Comparison of ENCODE assay signal across 33 cellular contexts in genomic region chr6:144047688-144048087, GRCh38. TPM values are rescaled to one million over a fixed set of nuclear protein-coding genes. Genes with fewer than 3 reads are reported as not detected.
DNase-seq lines count a peak whose midpoint lies in the region; ATAC-seq, FAIRE-seq and TF ChIP-seq lines count a peak whose summit lies in the region.
"Had no signal": no experiment of that assay in that cellular context is flagged by ENCODE, and none has a peak within 500 bp of the region (broad histone marks: within the 10 kb centered on the region; RNA-seq: fewer than 3 reads in every experiment).

No MANE protein-coding gene starts in this region.

- CTCF ChIA-PET in HepG2 (lab: Yijun Ruan, JAX; ENCODE audit: low intra/inter-chr PET ratio, low total read pairs): no interaction called here

- H3K27me3 ChIP-seq in small intestine (ENCODE audit: control insufficient read depth in 2 of 2, insufficient read depth in 2 of 2, low read length in 2 of 2) (no peaks in the 10 kb centered on the region), HepG2 (ENCODE audit: control insufficient read depth in 1 of 2, insufficient read depth in 2 of 2, low read length in 2 of 2) (peaks cover 0 to 7% of the 10 kb centered on the region in 2 experiments; a peak in 1 of 5 replicates)
- H3K27me3 ChIP-seq: BE2C; BLaER1; BLaER1 treated with 17β-estradiol and CSF1 and Interleukin-3, amounts not matched to agents 10 nM and 100 nM had no signal

- H3K27ac ChIP-seq in small intestine (ENCODE audit: low read depth in 1 of 2, low read length in 1 of 2): no peak overlapping the region
- H3K27ac ChIP-seq in HepG2 (ENCODE audit: extremely low read length, insufficient read depth, low read length): no peak overlapping the region
- H3K27ac ChIP-seq: 22Rv1; A549; BLaER1; BLaER1 treated with 17β-estradiol and CSF1 and Interleukin-3, amounts not matched to agents 10 nM and 100 nM; C4-2B had no signal

- no peak for TF ChIP-seq POLR2A in HepG2 (IDR thresholded peaks at IDR 0.05; ENCODE audit: insufficient read depth in 1 of 2, low read depth in 2 of 2, low read length in 2 of 2)

- ATAC-seq in left colon (peak; percentile 74), mucosa of descending colon (peak; percentile 26), HepG2 (no peak), GM18502 (IDR thresholded peaks at IDR 0.05; ENCODE audit: poor library complexity, unreplicated experiment) (no peak)
- ATAC-seq: A549; CD8-positive, alpha-beta T cell had no signal

- H3K36me3 ChIP-seq in mucosa of descending colon (ENCODE audit: low read depth) (no peaks in the 10 kb centered on the region), small intestine (ENCODE audit: control insufficient read depth in 2 of 2, insufficient read depth in 2 of 2, low read length in 2 of 2) (no peaks in the 10 kb centered on the region), HepG2 (replicated peaks in 1 of 2; ENCODE audit: control insufficient read depth in 1 of 2, insufficient read depth in 2 of 2, low read length in 2 of 2) (no peaks in the 10 kb centered on the region)
- H3K36me3 ChIP-seq: BE2C, BLaER1 had no signal

- H4K20me1 ChIP-seq in HepG2 (ENCODE audit: insufficient read depth, low read length): no peaks in the 10 kb centered on the region
- H4K20me1 ChIP-seq: BLaER1; BLaER1 treated with 17β-estradiol and CSF1 and Interleukin-3, amounts not matched to agents 10 nM and 100 nM had no signal

- H3K4me2 ChIP-seq in HepG2 (ENCODE audit: low read depth, low read length): no peak overlapping the region
- H3K4me2 ChIP-seq: A549; BLaER1; BLaER1 treated with 17β-estradiol and CSF1 and Interleukin-3, amounts not matched to agents 10 nM and 100 nM had no signal

- in situ Hi-C loops in HepG2 (cut with HindIII; ENCODE audit: extremely low pct_ligation_motif_present, low pct_unique_long_range_greater_than_20kb): no loop called here

- FAIRE-seq in small intestine (lab: Jason Lieb, UNC) (no peak), HepG2 (lab: Jason Lieb, UNC) (no peak)
- FAIRE-seq: A204.1, A549, D721Med had no signal

- 61 to 84% (median 73%) methylated on average over 1 of the region's 1 CpG for WGBS in small intestine, 3 donors
- 0% methylated on average over 1 of the region's 1 CpG for WGBS in HepG2 (ENCODE audit: low lambda C conversion rate)

- H3K9me3 ChIP-seq in mucosa of descending colon (peaks cover 2% of the 10 kb centered on the region), small intestine (ENCODE audit: control insufficient read depth, low read depth) (no peaks in the 10 kb centered on the region), HepG2 (ENCODE audit: low read length) (peaks cover 9% of the 10 kb centered on the region; the same call in 1 of the 2 replicates)
- H3K9me3 ChIP-seq: A549, BE2C had no signal

- no peak for TF ChIP-seq RAD21 in HepG2 (CRISPR knock-in tag; IDR thresholded peaks at IDR 0.05)

- DNase-seq in left colon: no peak
- DNase-seq in mucosa of descending colon: no peak
- DNase-seq in small intestine: peak; percentile 51
- DNase-seq in glomerular visceral epithelial cell (ENCODE audit: extremely low spot score): no peak
- no peak for DNase-seq in HepG2 (ENCODE audit: low spot score)
- DNase-seq: 8988T; ACHN; AML-193; BE2C; C1 segment of cervical spinal cord; Caco-2; Calu3; CD4-positive, alpha-beta memory T cell; CD4-positive, alpha-beta T cell; CD4-positive, CD25-positive, alpha-beta regulatory T cell; CD8-positive, alpha-beta memory T cell; CD8-positive, alpha-beta T cell; COR-L47; DMS 273 treated with DMSO at 0.1 percent for 48 hours; DMS153; DMS53; DMS79; DMS79 treated with DMSO at 0.1 percent for 48 hours; DND-41; EL had no signal

- TF ChIP-seq EP300 in HepG2 (IDR thresholded peaks at IDR 0.05; ENCODE audit: low read depth in 2 of 2, low read length in 2 of 2) (no peak), HepG2 (CRISPR knock-in tag; IDR thresholded peaks at IDR 0.05; ENCODE audit: borderline replicate concordance) (no peak)

- H3K9ac ChIP-seq in HepG2 (ENCODE audit: insufficient read depth, low read depth, low read length): no peak overlapping the region
- H3K9ac ChIP-seq: BLaER1; BLaER1 treated with 17β-estradiol and CSF1 and Interleukin-3, amounts not matched to agents 10 nM and 100 nM had no signal

- intact Hi-C loops in left colon (cut with DNase I, micrococcal nuclease) (no loop called here), mucosa of descending colon (cut with DNase I, micrococcal nuclease) (no loop called here), HepG2 (cut with micrococcal nuclease; ENCODE audit: unreplicated experiment) (no loop called here)

- H3K4me1 ChIP-seq in mucosa of descending colon (ENCODE audit: low read depth): no peaks in the 10 kb centered on the region
- no peaks in the 10 kb centered on the region for H3K4me1 ChIP-seq in small intestine (ENCODE audit: control insufficient read depth in 2 of 2, insufficient read depth in 1 of 2, low read depth in 1 of 2, low read length in 1 of 2)
- no peaks in the 10 kb centered on the region for H3K4me1 ChIP-seq in HepG2 (ENCODE audit: insufficient read depth, low read length)
- H3K4me1 ChIP-seq: A549, BE2C, BLaER1, Caco-2 had no signal

- POLR2A ChIA-PET in HepG2 (lab: Yijun Ruan, JAX): no interaction called here

- no peak for TF ChIP-seq CTCF in mucosa of descending colon (IDR thresholded peaks at IDR 0.05)
- TF ChIP-seq CTCF in HepG2 (CRISPR knock-in tag; IDR thresholded peaks at IDR 0.05): no peak

- no peaks in the 10 kb centered on the region for H3K79me2 ChIP-seq in HepG2 (ENCODE audit: insufficient read depth, low read length)

- H3K4me3 ChIP-seq in mucosa of descending colon: no peak overlapping the region
- no peak overlapping the region for H3K4me3 ChIP-seq in small intestine (ENCODE audit: low read depth in 1 of 2, low read length in 2 of 2)
- no peak overlapping the region for H3K4me3 ChIP-seq in HepG2 (replicated peaks in 1 of 3; ENCODE audit: insufficient read depth in 1 of 3, low read depth in 2 of 3, low read length in 3 of 3)
- H3K4me3 ChIP-seq: A549; BLaER1; BLaER1 treated with 17β-estradiol and CSF1 and Interleukin-3, amounts not matched to agents 10 nM and 100 nM had no signal

- no peak overlapping the region for H2AFZ ChIP-seq in HepG2 (ENCODE audit: low read length)

- BruUV-seq in HepG2 (replicated peaks; lab: Mats Ljungman, UMichigan): no TSS peak

TF ChIP-seq in HepG2, 621 proteins besides CTCF, POLR2A, EP300 and RAD21 (continues in another document):
- TF ChIP-seq RBFOX2 (IDR thresholded peaks at IDR 0.05; ENCODE audit: low read depth, low read length): no peak
- TF ChIP-seq ZNF549 (CRISPR knock-in tag; IDR thresholded peaks at IDR 0.05): no peak

RNA-seq across cellular contexts. Expression of gene PLAGL1, which starts 39.6 kb away (rescaled TPM):
- 10 to 100 TPM; 33.5 to 36.4 TPM for total RNA-seq in left colon
- total RNA-seq in mucosa of descending colon: 10 to 100 TPM; 25.4 to 49.5 (median 46.0) TPM
- polyA plus RNA-seq in small intestine: 1 to 10 TPM; 2.7 to 9.0 (median 2.9) TPM
- total RNA-seq in HepG2 (2016; rRNA removed; fragmentation: Illumina TruSeq; extraction: Trizol): 0.38 and 0.60 TPM in 2 replicates
- 0.44 and 0.51 TPM in 2 replicates for total RNA-seq in HepG2 (2016; cell fraction: cytosol; rRNA removed; fragmentation: Illumina TruSeq; extraction: Trizol; ENCODE audit: low read depth)
- total RNA-seq in HepG2 (2016; cell fraction: insoluble cytoplasmic fraction; rRNA removed; fragmentation: Illumina TruSeq; extraction: Trizol): 0.42 and 0.54 TPM in 2 replicates
- 0.72 and 0.90 TPM in 2 replicates for total RNA-seq in HepG2 (2016; cell fraction: membrane; rRNA removed; fragmentation: Illumina TruSeq; extraction: Trizol)
- 1.7 and 2.3 TPM in 2 replicates for total RNA-seq in HepG2 (2016; cell fraction: nucleus; rRNA removed; fragmentation: Illumina TruSeq; extraction: Trizol)
- polyA plus RNA-seq in HepG2 (2011; rRNA removed): 2.2 and 2.3 TPM in 2 replicates
- 0.91 and 1.4 TPM in 2 replicates for polyA plus RNA-seq in HepG2 (2011; cell fraction: cytosol; rRNA removed)
- polyA plus RNA-seq in HepG2 (2011; cell fraction: nucleus; rRNA removed): 7.1 and 8.1 TPM in 2 replicates
- polyA plus RNA-seq in HepG2 (2012): 3.0 and 3.9 TPM in 2 replicates
- 0.06 and 0.17 TPM in 2 replicates for polyA plus RNA-seq in HepG2 (2016; cell fraction: cytosol; fragmentation: Illumina TruSeq; extraction: Trizol; ENCODE audit: low read depth)
- 0.98 and 1.4 TPM in 2 replicates for polyA plus RNA-seq in HepG2 (2016; cell fraction: insoluble cytoplasmic fraction; fragmentation: Illumina TruSeq; extraction: Trizol; ENCODE audit: low read depth)
- polyA plus RNA-seq in HepG2 (2016; cell fraction: membrane; fragmentation: Illumina TruSeq; extraction: Trizol; ENCODE audit: low read depth): 0.48 and 0.84 TPM in 2 replicates
- polyA plus RNA-seq in HepG2 (2016; cell fraction: nucleus; fragmentation: Illumina TruSeq; extraction: Trizol; ENCODE audit: insufficient read depth, low read depth): 3.1 and 4.2 TPM in 2 replicates
- 2.9 and 8.6 TPM in 2 replicates for polyA minus RNA-seq in HepG2 (2011; rRNA and poly(A)+ RNA removed; ENCODE audit: low replicate concordance)
- polyA minus RNA-seq in HepG2 (2011; cell fraction: cytosol; rRNA and poly(A)+ RNA removed): 0.89 and 1.1 TPM in 2 replicates
- polyA minus RNA-seq in HepG2 (2011; cell fraction: nucleus; rRNA and poly(A)+ RNA removed): 4.8 and 5.1 TPM in 2 replicates

RNA-seq across cellular contexts. Expression of gene SF3B5, which starts 47.7 kb away (rescaled TPM):
- 100 to 1,000 TPM; 133 to 167 TPM for total RNA-seq in left colon
- total RNA-seq in mucosa of descending colon: 100 to 1,000 TPM; 104 to 172 (median 140) TPM
- polyA plus RNA-seq in small intestine: 100 to 1,000 TPM; 212 to 363 (median 281) TPM
- total RNA-seq in HepG2 (2016; rRNA removed; fragmentation: Illumina TruSeq; extraction: Trizol): 263 and 346 TPM in 2 replicates
- total RNA-seq in HepG2 (2016; cell fraction: cytosol; rRNA removed; fragmentation: Illumina TruSeq; extraction: Trizol; ENCODE audit: low read depth): 104 and 124 TPM in 2 replicates
- 265 and 405 TPM in 2 replicates for total RNA-seq in HepG2 (2016; cell fraction: insoluble cytoplasmic fraction; rRNA removed; fragmentation: Illumina TruSeq; extraction: Trizol)
- 116 and 142 TPM in 2 replicates for total RNA-seq in HepG2 (2016; cell fraction: membrane; rRNA removed; fragmentation: Illumina TruSeq; extraction: Trizol)
- total RNA-seq in HepG2 (2016; cell fraction: nucleus; rRNA removed; fragmentation: Illumina TruSeq; extraction: Trizol): 87.5 and 103 TPM in 2 replicates
- polyA plus RNA-seq in HepG2 (2011; rRNA removed): 292 and 294 TPM in 2 replicates
- 334 and 504 TPM in 2 replicates for polyA plus RNA-seq in HepG2 (2011; cell fraction: cytosol; rRNA removed)
- polyA plus RNA-seq in HepG2 (2011; cell fraction: nucleus; rRNA removed): 112 and 124 TPM in 2 replicates
- polyA plus RNA-seq in HepG2 (2012): 110 and 133 TPM in 2 replicates
- 115 and 146 TPM in 2 replicates for polyA plus RNA-seq in HepG2 (2016; cell fraction: cytosol; fragmentation: Illumina TruSeq; extraction: Trizol; ENCODE audit: low read depth)
- 417 and 449 TPM in 2 replicates for polyA plus RNA-seq in HepG2 (2016; cell fraction: insoluble cytoplasmic fraction; fragmentation: Illumina TruSeq; extraction: Trizol; ENCODE audit: low read depth)
- polyA plus RNA-seq in HepG2 (2016; cell fraction: membrane; fragmentation: Illumina TruSeq; extraction: Trizol; ENCODE audit: low read depth): 111 and 138 TPM in 2 replicates
- 162 and 180 TPM in 2 replicates for polyA plus RNA-seq in HepG2 (2016; cell fraction: nucleus; fragmentation: Illumina TruSeq; extraction: Trizol; ENCODE audit: insufficient read depth, low read depth)
- 275 and 292 TPM in 2 replicates for polyA minus RNA-seq in HepG2 (2011; rRNA and poly(A)+ RNA removed; ENCODE audit: low replicate concordance)
- polyA minus RNA-seq in HepG2 (2011; cell fraction: cytosol; rRNA and poly(A)+ RNA removed): 65.1 and 84.0 TPM in 2 replicates
- polyA minus RNA-seq in HepG2 (2011; cell fraction: nucleus; rRNA and poly(A)+ RNA removed): 34.2 and 34.9 TPM in 2 replicates

Comparison
In these comparisons a context has a peak if more than half of its experiments do, and no peak if none do; other contexts are left out.
1. ATAC-seq: peak in left colon (single experiment) and mucosa of descending colon (single experiment); none in HepG2 (single experiment) and GM18502 (single experiment).
2. RNA of gene PLAGL1, which starts 39.6 kb away (total RNA-seq): 25.4 to 49.5 TPM in mucosa of descending colon and 33.5 to 36.4 TPM in left colon; 0.38 to 2.3 TPM in HepG2; every median in the first group is over 4 times any median in the second.